ENCODE assay signal across 21 cellular contexts in the genomic region with DNA sequence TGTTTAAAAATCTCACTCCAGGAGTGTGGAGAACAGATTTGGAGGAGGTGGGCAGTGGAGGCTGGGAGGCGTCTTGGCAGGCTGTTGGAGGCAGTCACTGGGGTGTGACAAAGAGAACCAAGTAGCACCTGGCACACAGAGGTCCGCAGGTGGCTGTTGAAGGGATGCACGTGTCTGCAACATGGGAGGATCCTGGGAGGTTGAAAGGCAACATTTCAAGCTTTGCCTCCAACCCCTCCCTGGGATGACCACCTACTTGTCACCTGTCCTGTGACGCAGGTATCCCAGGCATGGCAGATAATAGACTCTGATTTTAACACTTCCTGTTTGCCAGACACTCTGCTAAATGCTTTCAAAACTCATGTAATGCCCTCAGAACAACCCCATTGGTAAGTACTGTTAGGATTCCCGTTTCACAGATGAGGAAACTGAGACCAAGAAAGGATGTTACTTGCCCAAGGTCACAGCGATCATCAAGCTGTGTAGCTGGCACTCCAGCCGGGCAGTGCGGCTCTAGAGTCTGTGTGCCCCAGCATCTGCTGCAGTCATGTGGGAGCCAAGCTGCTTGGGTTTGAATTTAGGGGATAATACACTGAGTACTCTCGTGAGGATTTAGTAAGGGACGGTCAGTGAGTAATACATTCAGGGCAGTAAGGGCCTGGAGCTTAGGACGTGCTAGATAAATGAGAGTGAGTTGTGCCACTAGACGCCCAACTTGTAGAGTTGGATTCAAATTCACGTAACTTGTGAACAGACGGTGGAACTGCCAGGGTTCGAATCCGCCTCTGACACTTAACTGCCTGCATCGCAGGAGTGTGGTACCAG.
DNase-seq lines count a peak whose midpoint lies in the region; ATAC-seq, FAIRE-seq and TF ChIP-seq lines count a peak whose summit lies in the region.
"Had no signal": no experiment of that assay in that cellular context is flagged by ENCODE, and none has a peak within 500 bp of the region (broad histone marks: within the 10 kb centered on the region; RNA-seq: fewer than 3 reads in every experiment).

No MANE protein-coding gene starts in this region.

- no peak overlapping the region for H3K4me3 ChIP-seq in K562
- H3K4me3 ChIP-seq in spleen = no peak overlapping the region
- H3K4me3 ChIP-seq in A673 (ENCODE audit: low read depth, low read length, poor library complexity, severe bottlenecking) = no peak overlapping the region
- H3K4me3 ChIP-seq: lower lobe of right lung, psoas muscle, upper lobe of right lung had no signal

- H3K9me3 ChIP-seq in K562 (replicated peaks; ENCODE audit: control insufficient read depth, insufficient read depth, low read depth, low read length) = no peaks in the 10 kb centered on the region; the same call in 1 of the 2 replicates
- H3K9me3 ChIP-seq in spleen = peaks cover 0 to 7% (median 0%) of the 10 kb centered on the region in 8 donors
- no peaks in the 10 kb centered on the region for H3K9me3 ChIP-seq in A673 (ENCODE audit: low read depth, low read length, poor library complexity, severe bottlenecking)
- H3K9me3 ChIP-seq: lower lobe of right lung, psoas muscle, upper lobe of right lung had no signal

- no peak for FAIRE-seq in K562 (lab: Jason Lieb, UNC)
- FAIRE-seq: endometrium had no signal

- H3K4me1 ChIP-seq in K562 (replicated peaks in 1 of 2; ENCODE audit: control insufficient read depth in 2 of 2, insufficient read depth in 2 of 2, low read length in 2 of 2) (no peaks in the 10 kb centered on the region), spleen (no peaks in the 10 kb centered on the region), A673 (ENCODE audit: insufficient read depth, low read length, poor library complexity, severe bottlenecking) (no peaks in the 10 kb centered on the region)
- H3K4me1 ChIP-seq: lower lobe of right lung, psoas muscle, upper lobe of right lung had no signal

- in situ Hi-C loops in K562 (cut with MboI) = no loop called here

- BruUV-seq in K562 (replicated peaks; lab: Mats Ljungman, UMichigan) (no TSS peak), A673 (replicated peaks; lab: Mats Ljungman, UMichigan) (no TSS peak)

- no peak for TF ChIP-seq POLR2A in K562 (conservative IDR thresholded peaks at IDR 0.05)
- TF ChIP-seq POLR2A in spleen (IDR thresholded peaks at IDR 0.05) = no peak

- intact Hi-C loops in K562 (cut with micrococcal nuclease) = no loop called here
- intact Hi-C loops in spleen (cut with DNase I; ENCODE audit: low total_unique reads) = no loop called here
- intact Hi-C loops in A673 (cut with micrococcal nuclease; ENCODE audit: unreplicated experiment) = no loop called here

- DNase-seq in NCI-H146 (lab: John Stamatoyannopoulos, UW) (peak; percentile 29), NCI-H146 treated with DMSO at 0.1 percent for 48 hours (lab: John Stamatoyannopoulos, UW; ENCODE audit: unreplicated experiment) (no peak), NCI-H510A (lab: John Stamatoyannopoulos, UW) (peak; percentile 85), K562 (ENCODE audit: extremely low read depth in 1 of 4, low spot score in 3 of 4) (no peak), spleen (peak; percentile 54), A673 (ENCODE audit: low spot score) (no peak)
- DNase-seq: anterior cingulate cortex; C1 segment of cervical spinal cord; DMS153; foreskin melanocyte; lower lobe of right lung; MM.1S; naive thymus-derived CD4-positive, alpha-beta T cell; psoas muscle; T-helper 17 cell; upper lobe of right lung had no signal

- TF ChIP-seq CTCF in K562 (IDR thresholded peaks at IDR 0.05 in 2 of 3, conservative IDR thresholded peaks at IDR 0.05 in 1 of 3; ENCODE audit: insufficient read depth in 2 of 3, low read depth in 1 of 3, low read length in 3 of 3) (no peak), spleen (IDR thresholded peaks at IDR 0.05 in 8 of 11, conservative IDR thresholded peaks at IDR 0.05 in 3 of 11) (no peak), A673 (conservative IDR thresholded peaks at IDR 0.05; ENCODE audit: low read depth, low read length) (no peak)

- no peaks in the 10 kb centered on the region for H3K79me2 ChIP-seq in K562 (ENCODE audit: control insufficient read depth, insufficient read depth, low read length)

- no peak for TF ChIP-seq EP300 in K562 (IDR thresholded peaks at IDR 0.05; ENCODE audit: low read length)

- CTCF ChIA-PET in K562 (lab: Yijun Ruan, JAX; ENCODE audit: low intra/inter-chr PET ratio) = no interaction called here
- CTCF ChIA-PET in A673 (lab: Charles Lee) = no interaction called here

- peaks cover 24 to 72% of the 10 kb centered on the region in 2 experiments for H3K27me3 ChIP-seq in K562 (ENCODE audit: control insufficient read depth in 2 of 2, insufficient read depth in 2 of 2, low read length in 2 of 2)
- peaks cover 0 to 30% (median 0%) of the 10 kb centered on the region in 7 donors for H3K27me3 ChIP-seq in spleen (replicated peaks in 1 of 7)
- no peaks in the 10 kb centered on the region for H3K27me3 ChIP-seq in A673 (replicated peaks; ENCODE audit: insufficient read depth, low read depth, low read length, poor library complexity)
- H3K27me3 ChIP-seq: upper lobe of right lung had no signal

- no peak overlapping the region for H3K9ac ChIP-seq in K562 (ENCODE audit: insufficient read depth in 1 of 2, low read depth in 2 of 2, low read length in 2 of 2)

- no peak overlapping the region for H3K4me2 ChIP-seq in K562 (ENCODE audit: insufficient read depth, low read length)

- no peaks in the 10 kb centered on the region for H3K9me1 ChIP-seq in K562 (ENCODE audit: control insufficient read depth, insufficient read depth, low read length)

- no peak overlapping the region for H2AFZ ChIP-seq in K562 (ENCODE audit: low read depth, low read length)

- ATAC-seq in K562 = no peak
- ATAC-seq in GM18870 (IDR thresholded peaks at IDR 0.05; ENCODE audit: unreplicated experiment) = no peak
- no peak for ATAC-seq in GM21526 (IDR thresholded peaks at IDR 0.05; ENCODE audit: low FRiP score, unreplicated experiment)
- ATAC-seq: naive thymus-derived CD4-positive, alpha-beta T cell; psoas muscle; Right ventricle myocardium inferior; stimulated activated memory B cell treated with anti-CD40 and anti-IgM and Interleukin-4, amounts not matched to agents 10 μg/mL and 1 μg/mL and 100 μg/mL, for 72 hours; T-helper 17 cell had no signal

- H4K20me1 ChIP-seq in K562 (replicated peaks; ENCODE audit: control insufficient read depth, insufficient read depth, low read length) = no peaks in the 10 kb centered on the region

- no peaks in the 10 kb centered on the region for H3K36me3 ChIP-seq in K562 (ENCODE audit: control insufficient read depth, insufficient read depth, low read length)
- no peaks in the 10 kb centered on the region for H3K36me3 ChIP-seq in spleen
- no peaks in the 10 kb centered on the region for H3K36me3 ChIP-seq in A673 (ENCODE audit: insufficient read depth, low read length, poor library complexity, severe bottlenecking)
- H3K36me3 ChIP-seq: lower lobe of right lung, upper lobe of right lung had no signal

- H3K27ac ChIP-seq in K562 (ENCODE audit: extremely low read depth, low read depth, low read length) = no peak overlapping the region
- H3K27ac ChIP-seq in spleen = no peak overlapping the region
- no peak overlapping the region for H3K27ac ChIP-seq in A673 (ENCODE audit: low read depth, low read length, poor library complexity, severe bottlenecking)
- H3K27ac ChIP-seq: lower lobe of right lung, psoas muscle, upper lobe of right lung had no signal

- 4% methylated on average over 17 of the region's 17 CpGs for WGBS in K562 (ENCODE audit: insufficient coverage, low coverage, missing lambda C conversion rate)
- WGBS in spleen, 5 donors = 85 to 87% (median 86%) methylated on average over 17 of the region's 17 CpGs

- POLR2A ChIA-PET in K562 (lab: Yijun Ruan, JAX) = interaction anchor here (0.6 to 0.7 kb wide), 3 partner anchors 35 to 1807 kb away, joined by 3 read pairs; no protein-coding TSS in a partner anchor
- POLR2A ChIA-PET in A673 (lab: Charles Lee; ENCODE audit: low non-redundant PET) = no interaction called here

- TF ChIP-seq RAD21 in K562 (CRISPR knock-in tag; conservative IDR thresholded peaks at IDR 0.05 in 1 of 2, IDR thresholded peaks at IDR 0.05 in 1 of 2) = no peak

TF ChIP-seq in K562, 482 proteins besides CTCF, POLR2A, EP300 and RAD21:
- TF ChIP-seq RBM25 (IDR thresholded peaks at IDR 0.05; ENCODE audit: low read depth, low read length, severe bottlenecking) (peak; percentile 59), ZEB2 (IDR thresholded peaks at IDR 0.05) (no peak)

Comparison
In these comparisons a context has a peak if more than half of its experiments do, and no peak if none do; other contexts are left out.
1. DNase-seq: peak in NCI-H146 (single experiment), NCI-H510A (single experiment) and spleen (single experiment); none in NCI-H146 treated with DMSO at 0.1 percent for 48 hours (single experiment), K562 (0 of 4) and A673 (single experiment).